ENCODE assay signal across 30 cellular contexts in the genomic region with DNA sequence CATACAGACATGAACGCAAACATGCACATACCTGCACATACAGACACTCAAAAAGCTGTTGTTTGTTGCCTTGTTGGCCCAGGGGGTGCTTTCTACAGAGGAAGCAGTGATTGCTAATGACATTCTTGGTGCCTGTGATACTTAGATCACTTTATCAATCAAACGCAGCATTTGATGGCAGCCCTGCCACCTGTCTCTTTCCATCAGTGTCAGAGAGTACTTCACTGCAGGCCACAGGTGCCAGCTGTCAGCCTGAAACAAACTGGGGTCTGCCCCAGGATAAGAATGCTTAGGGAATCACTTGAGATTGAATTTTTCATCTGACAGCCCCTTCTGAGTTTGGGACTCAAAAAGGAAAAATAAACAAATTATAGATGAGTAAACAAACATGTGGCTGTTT.
"Had no signal": no experiment of that assay in that cellular context is flagged by ENCODE, and none has a peak within 500 bp of the region (broad histone marks: within the 10 kb centered on the region; RNA-seq: fewer than 3 reads in every experiment).

No MANE protein-coding gene starts in this region.

- DNase-seq: activated B cell treated with CpG ODN at 0.5 μM for 24 hours; activated CD4-positive, alpha-beta memory T cell treated with anti-CD3 and anti-CD28 coated beads for 36 hours; activated CD4-positive, alpha-beta T cell treated with anti-CD3 and anti-CD28 coated beads for 4 hours; activated CD4-positive, alpha-beta T cell treated with anti-CD3 and anti-CD28 coated beads, Interleukin-2, amount 50 U/mL, for 1 hour; activated CD4-positive, CD25-positive, alpha-beta regulatory T cell treated with anti-CD3 and anti-CD28 coated beads, Interleukin-2, amount 50 U/mL, for 72 hours; activated CD8-positive, alpha-beta memory T cell treated with anti-CD3 and anti-CD28 coated beads, Interleukin-2, amount 50 U/mL, for 4 hours; activated naive CD4-positive, alpha-beta T cell treated with anti-CD3 and anti-CD28 coated beads, Interleukin-2, amount 10 ng/mL, durations not matched to agents 7 days and 5 days; activated naive CD8-positive, alpha-beta T cell treated with anti-CD3 and anti-CD28 coated beads, Interleukin-2, amount 50 U/mL, for 24 hours; activated T-cell treated with anti-CD3 and anti-CD28 coated beads for 4 hours; activated T-cell treated with anti-CD3 and anti-CD28 coated beads, Interleukin-2, amount 50 U/mL, for 4 hours; anterior cingulate cortex; caudate nucleus; cerebellar nuclear complex; NCI-H1092 treated with DMSO at 0.1 percent for 48 hours; NCI-H187 treated with DMSO at 0.1 percent for 48 hours; NCI-H2081; NCI-H345; NCI-H526 treated with DMSO at 0.1 percent for 48 hours; NCI-H774; PC-9; SIG-M5; SW 1271; T-helper 1 cell; T-helper 2 cell; T-helper 9 cell had no signal

- H3K9me3 Mint-ChIP-seq: activated B cell treated with CpG ODN at 0.5 μM for 24 hours; activated CD4-positive, alpha-beta memory T cell treated with anti-CD3 and anti-CD28 coated beads for 36 hours; activated naive CD4-positive, alpha-beta T cell treated with anti-CD3 and anti-CD28 coated beads, Interleukin-2, amount 10 ng/mL, durations not matched to agents 7 days and 5 days; activated naive CD8-positive, alpha-beta T cell treated with anti-CD3 and anti-CD28 coated beads, Interleukin-2, amount 50 U/mL, for 24 hours; activated T-cell treated with anti-CD3 and anti-CD28 coated beads, Interleukin-2, amount 50 U/mL, for 4 hours; activated T-helper 1 cell treated with anti-CD3 and anti-CD28 coated beads, Interleukin-12 subunit alpha, Interleukin-12 subunit beta, Interleukin-2, Interleukin-4 antibody, amounts not matched to agents 30 ng/mL and 10 ng/mL and 1 ng/mL, durations not matched to agents 14 hours and 24 hours and 36 hours; brain had no signal

- H3K4me3 Mint-ChIP-seq: activated B cell treated with CpG ODN at 0.5 μM for 24 hours; activated CD4-positive, alpha-beta memory T cell treated with anti-CD3 and anti-CD28 coated beads for 36 hours; activated naive CD4-positive, alpha-beta T cell treated with anti-CD3 and anti-CD28 coated beads, Interleukin-2, amount 10 ng/mL, durations not matched to agents 7 days and 5 days; activated naive CD8-positive, alpha-beta T cell; activated naive CD8-positive, alpha-beta T cell treated with anti-CD3 and anti-CD28 coated beads, Interleukin-2, amount 50 U/mL, for 24 hours; activated T-cell treated with anti-CD3 and anti-CD28 coated beads, Interleukin-2, amount 50 U/mL, for 4 hours; activated T-helper 1 cell treated with anti-CD3 and anti-CD28 coated beads, Interleukin-12 subunit alpha, Interleukin-12 subunit beta, Interleukin-2, Interleukin-4 antibody, amounts not matched to agents 30 ng/mL and 10 ng/mL and 1 ng/mL, durations not matched to agents 14 hours and 24 hours and 36 hours; brain had no signal

- H3K4me1 Mint-ChIP-seq: activated B cell treated with CpG ODN at 0.5 μM for 24 hours; activated naive CD4-positive, alpha-beta T cell treated with anti-CD3 and anti-CD28 coated beads, Interleukin-2, amount 10 ng/mL, durations not matched to agents 7 days and 5 days; activated naive CD8-positive, alpha-beta T cell treated with anti-CD3 and anti-CD28 coated beads, Interleukin-2, amount 50 U/mL, for 24 hours; brain had no signal

- H3K27me3 Mint-ChIP-seq: activated B cell treated with CpG ODN at 0.5 μM for 24 hours; activated naive CD4-positive, alpha-beta T cell treated with anti-CD3 and anti-CD28 coated beads, Interleukin-2, amount 10 ng/mL, durations not matched to agents 7 days and 5 days had no signal

- ATAC-seq: activated naive CD8-positive, alpha-beta T cell treated with anti-CD3 and anti-CD28 coated beads, Interleukin-2, amount 50 U/mL, for 24 hours; activated T-cell treated with anti-CD3 and anti-CD28 coated beads, Interleukin-2, amount 50 U/mL, for 4 hours; K562; Right ventricle myocardium inferior had no signal

- H3K36me3 Mint-ChIP-seq: activated CD4-positive, alpha-beta memory T cell treated with anti-CD3 and anti-CD28 coated beads for 36 hours; activated naive CD4-positive, alpha-beta T cell treated with anti-CD3 and anti-CD28 coated beads, Interleukin-2, amount 10 ng/mL, durations not matched to agents 7 days and 5 days; activated naive CD8-positive, alpha-beta T cell; brain had no signal

- H3K27ac Mint-ChIP-seq: activated B cell treated with CpG ODN at 0.5 μM for 24 hours; activated CD4-positive, alpha-beta memory T cell treated with anti-CD3 and anti-CD28 coated beads for 36 hours; activated naive CD4-positive, alpha-beta T cell treated with anti-CD3 and anti-CD28 coated beads, Interleukin-2, amount 10 ng/mL, durations not matched to agents 7 days and 5 days; activated naive CD8-positive, alpha-beta T cell; activated naive CD8-positive, alpha-beta T cell treated with anti-CD3 and anti-CD28 coated beads, Interleukin-2, amount 50 U/mL, for 24 hours; activated T-helper 1 cell treated with anti-CD3 and anti-CD28 coated beads, Interleukin-12 subunit alpha, Interleukin-12 subunit beta, Interleukin-2, Interleukin-4 antibody, amounts not matched to agents 30 ng/mL and 10 ng/mL and 1 ng/mL, durations not matched to agents 14 hours and 24 hours and 36 hours; brain had no signal
